1 cellular context compared by ENCODE assay signal in the genomic region with DNA sequence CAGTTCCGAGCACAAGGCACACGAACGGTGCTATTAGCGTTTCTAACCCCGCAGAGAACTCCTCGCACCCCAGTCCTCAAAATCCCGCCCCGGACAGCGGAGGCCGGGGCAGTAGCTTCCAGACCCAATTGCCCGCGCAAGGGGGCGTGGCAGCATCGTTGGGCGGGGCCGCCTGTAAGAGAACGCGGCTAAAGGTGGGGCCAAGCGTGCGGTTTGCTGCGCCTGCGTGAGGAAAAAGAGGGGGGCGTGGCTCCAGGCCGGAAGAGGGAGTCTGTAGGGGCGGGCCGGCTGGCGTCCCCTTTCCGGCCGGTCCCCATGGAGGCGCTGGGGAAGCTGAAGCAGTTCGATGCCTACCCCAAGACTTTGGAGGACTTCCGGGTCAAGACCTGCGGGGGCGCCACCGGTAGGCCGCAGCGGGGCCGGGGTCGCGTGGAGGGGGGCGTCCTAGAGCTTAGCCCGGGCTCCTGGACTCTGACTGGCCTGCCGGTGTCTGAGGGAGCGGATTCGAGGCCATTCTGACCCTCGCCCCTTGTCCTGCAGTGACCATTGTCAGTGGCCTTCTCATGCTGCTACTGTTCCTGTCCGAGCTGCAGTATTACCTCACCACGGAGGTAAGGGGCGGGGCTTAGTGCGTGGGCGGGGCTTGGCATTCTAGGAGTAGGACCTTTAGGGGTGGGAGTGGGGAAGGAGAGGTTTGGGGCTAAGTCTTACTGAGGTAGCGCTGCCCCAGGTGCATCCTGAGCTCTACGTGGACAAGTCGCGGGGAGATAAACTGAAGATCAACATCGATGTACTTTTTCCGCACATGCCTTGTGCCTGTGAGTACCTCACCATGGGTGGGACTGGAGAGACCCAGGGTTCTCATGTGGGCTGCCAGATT.
A peak's percentile ranks its signal among the peaks of the same experiment; 100 is the strongest.
TF ChIP-seq lines count a peak whose summit lies in the region.

A gene (plus strand): TSS at position 296 of the 880 bp plus-strand sequence. CDS start 20 bp downstream, at position 316.

TF ChIP-seq in HepG2, 621 proteins besides CTCF, POLR2A, EP300 and RAD21 (continued from another document and continues in another):
- TF ChIP-seq CBX2 (IDR thresholded peaks at IDR 0.05; ENCODE audit: low read depth, low read length) (no peak), CBX2 (CRISPR knock-in tag; IDR thresholded peaks at IDR 0.05; ENCODE audit: low read depth) (no peak), AGO1 (IDR thresholded peaks at IDR 0.05; ENCODE audit: low read depth, low read length, poor library complexity, severe bottlenecking) (peak; percentile 79), NFE2L2 (IDR thresholded peaks at IDR 0.05; ENCODE audit: low read length) (no peak), KAT7 (CRISPR knock-in tag; IDR thresholded peaks at IDR 0.05; ENCODE audit: borderline replicate concordance) (peak; percentile 76; the same call in 1 of the 2 replicates), ZNF761 (CRISPR knock-in tag; conservative IDR thresholded peaks at IDR 0.05) (peak; percentile 50; the same call in 1 of the 2 replicates), SSRP1 (CRISPR knock-in tag; IDR thresholded peaks at IDR 0.05) (no peak), ZNF253 (CRISPR knock-in tag; IDR thresholded peaks at IDR 0.05; ENCODE audit: borderline replicate concordance) (peak; percentile 37; the same call in 1 of the 2 replicates), TBP (CRISPR knock-in tag; IDR thresholded peaks at IDR 0.05) (0 out of 2 replicates have a peak, but pooled peaks have one; percentile 43), ZNF24 (IDR thresholded peaks at IDR 0.05) (no peak), TAF15 (IDR thresholded peaks at IDR 0.05; ENCODE audit: low read depth, low read length, poor library complexity, severe bottlenecking) (peak; percentile 98)
- TF ChIP-seq, protein P1, sequence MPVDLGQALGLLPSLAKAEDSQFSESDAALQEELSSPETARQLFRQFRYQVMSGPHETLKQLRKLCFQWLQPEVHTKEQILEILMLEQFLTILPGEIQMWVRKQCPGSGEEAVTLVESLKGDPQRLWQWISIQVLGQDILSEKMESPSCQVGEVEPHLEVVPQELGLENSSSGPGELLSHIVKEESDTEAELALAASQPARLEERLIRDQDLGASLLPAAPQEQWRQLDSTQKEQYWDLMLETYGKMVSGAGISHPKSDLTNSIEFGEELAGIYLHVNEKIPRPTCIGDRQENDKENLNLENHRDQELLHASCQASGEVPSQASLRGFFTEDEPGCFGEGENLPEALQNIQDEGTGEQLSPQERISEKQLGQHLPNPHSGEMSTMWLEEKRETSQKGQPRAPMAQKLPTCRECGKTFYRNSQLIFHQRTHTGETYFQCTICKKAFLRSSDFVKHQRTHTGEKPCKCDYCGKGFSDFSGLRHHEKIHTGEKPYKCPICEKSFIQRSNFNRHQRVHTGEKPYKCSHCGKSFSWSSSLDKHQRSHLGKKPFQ (CRISPR knock-in tag; IDR thresholded peaks at IDR 0.05; ENCODE audit: insufficient replicate concordance): peak; percentile 86
- TF ChIP-seq, protein P2, sequence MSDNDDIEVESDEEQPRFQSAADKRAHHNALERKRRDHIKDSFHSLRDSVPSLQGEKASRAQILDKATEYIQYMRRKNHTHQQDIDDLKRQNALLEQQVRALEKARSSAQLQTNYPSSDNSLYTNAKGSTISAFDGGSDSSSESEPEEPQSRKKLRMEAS (IDR thresholded peaks at IDR 0.05): peak; percentile 87
- TF ChIP-seq, protein P3, sequence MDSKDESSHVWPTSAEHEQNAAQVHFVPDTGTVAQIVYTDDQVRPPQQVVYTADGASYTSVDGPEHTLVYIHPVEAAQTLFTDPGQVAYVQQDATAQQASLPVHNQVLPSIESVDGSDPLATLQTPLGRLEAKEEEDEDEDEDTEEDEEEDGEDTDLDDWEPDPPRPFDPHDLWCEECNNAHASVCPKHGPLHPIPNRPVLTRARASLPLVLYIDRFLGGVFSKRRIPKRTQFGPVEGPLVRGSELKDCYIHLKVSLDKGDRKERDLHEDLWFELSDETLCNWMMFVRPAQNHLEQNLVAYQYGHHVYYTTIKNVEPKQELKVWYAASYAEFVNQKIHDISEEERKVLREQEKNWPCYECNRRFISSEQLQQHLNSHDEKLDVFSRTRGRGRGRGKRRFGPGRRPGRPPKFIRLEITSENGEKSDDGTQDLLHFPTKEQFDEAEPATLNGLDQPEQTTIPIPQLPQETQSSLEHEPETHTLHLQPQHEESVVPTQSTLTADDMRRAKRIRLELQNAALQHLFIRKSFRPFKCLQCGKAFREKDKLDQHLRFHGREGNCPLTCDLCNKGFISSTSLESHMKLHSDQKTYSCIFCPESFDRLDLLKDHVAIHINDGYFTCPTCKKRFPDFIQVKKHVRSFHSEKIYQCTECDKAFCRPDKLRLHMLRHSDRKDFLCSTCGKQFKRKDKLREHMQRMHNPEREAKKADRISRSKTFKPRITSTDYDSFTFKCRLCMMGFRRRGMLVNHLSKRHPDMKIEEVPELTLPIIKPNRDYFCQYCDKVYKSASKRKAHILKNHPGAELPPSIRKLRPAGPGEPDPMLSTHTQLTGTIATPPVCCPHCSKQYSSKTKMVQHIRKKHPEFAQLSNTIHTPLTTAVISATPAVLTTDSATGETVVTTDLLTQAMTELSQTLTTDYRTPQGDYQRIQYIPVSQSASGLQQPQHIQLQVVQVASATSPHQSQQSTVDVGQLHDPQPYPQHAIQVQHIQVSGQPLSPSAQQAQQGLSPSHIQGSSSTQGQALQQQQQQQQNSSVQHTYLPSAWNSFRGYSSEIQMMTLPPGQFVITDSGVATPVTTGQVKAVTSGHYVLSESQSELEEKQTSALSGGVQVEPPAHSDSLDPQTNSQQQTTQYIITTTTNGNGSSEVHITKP (CRISPR knock-in tag; IDR thresholded peaks at IDR 0.05; ENCODE audit: low read depth): no peak
- TF ChIP-seq, protein P4, sequence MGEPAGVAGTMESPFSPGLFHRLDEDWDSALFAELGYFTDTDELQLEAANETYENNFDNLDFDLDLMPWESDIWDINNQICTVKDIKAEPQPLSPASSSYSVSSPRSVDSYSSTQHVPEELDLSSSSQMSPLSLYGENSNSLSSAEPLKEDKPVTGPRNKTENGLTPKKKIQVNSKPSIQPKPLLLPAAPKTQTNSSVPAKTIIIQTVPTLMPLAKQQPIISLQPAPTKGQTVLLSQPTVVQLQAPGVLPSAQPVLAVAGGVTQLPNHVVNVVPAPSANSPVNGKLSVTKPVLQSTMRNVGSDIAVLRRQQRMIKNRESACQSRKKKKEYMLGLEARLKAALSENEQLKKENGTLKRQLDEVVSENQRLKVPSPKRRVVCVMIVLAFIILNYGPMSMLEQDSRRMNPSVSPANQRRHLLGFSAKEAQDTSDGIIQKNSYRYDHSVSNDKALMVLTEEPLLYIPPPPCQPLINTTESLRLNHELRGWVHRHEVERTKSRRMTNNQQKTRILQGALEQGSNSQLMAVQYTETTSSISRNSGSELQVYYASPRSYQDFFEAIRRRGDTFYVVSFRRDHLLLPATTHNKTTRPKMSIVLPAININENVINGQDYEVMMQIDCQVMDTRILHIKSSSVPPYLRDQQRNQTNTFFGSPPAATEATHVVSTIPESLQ (CRISPR knock-in tag; conservative IDR thresholded peaks at IDR 0.05): 0 out of 2 replicates have a peak, but pooled peaks have one; percentile 38
- TF ChIP-seq, protein P5, sequence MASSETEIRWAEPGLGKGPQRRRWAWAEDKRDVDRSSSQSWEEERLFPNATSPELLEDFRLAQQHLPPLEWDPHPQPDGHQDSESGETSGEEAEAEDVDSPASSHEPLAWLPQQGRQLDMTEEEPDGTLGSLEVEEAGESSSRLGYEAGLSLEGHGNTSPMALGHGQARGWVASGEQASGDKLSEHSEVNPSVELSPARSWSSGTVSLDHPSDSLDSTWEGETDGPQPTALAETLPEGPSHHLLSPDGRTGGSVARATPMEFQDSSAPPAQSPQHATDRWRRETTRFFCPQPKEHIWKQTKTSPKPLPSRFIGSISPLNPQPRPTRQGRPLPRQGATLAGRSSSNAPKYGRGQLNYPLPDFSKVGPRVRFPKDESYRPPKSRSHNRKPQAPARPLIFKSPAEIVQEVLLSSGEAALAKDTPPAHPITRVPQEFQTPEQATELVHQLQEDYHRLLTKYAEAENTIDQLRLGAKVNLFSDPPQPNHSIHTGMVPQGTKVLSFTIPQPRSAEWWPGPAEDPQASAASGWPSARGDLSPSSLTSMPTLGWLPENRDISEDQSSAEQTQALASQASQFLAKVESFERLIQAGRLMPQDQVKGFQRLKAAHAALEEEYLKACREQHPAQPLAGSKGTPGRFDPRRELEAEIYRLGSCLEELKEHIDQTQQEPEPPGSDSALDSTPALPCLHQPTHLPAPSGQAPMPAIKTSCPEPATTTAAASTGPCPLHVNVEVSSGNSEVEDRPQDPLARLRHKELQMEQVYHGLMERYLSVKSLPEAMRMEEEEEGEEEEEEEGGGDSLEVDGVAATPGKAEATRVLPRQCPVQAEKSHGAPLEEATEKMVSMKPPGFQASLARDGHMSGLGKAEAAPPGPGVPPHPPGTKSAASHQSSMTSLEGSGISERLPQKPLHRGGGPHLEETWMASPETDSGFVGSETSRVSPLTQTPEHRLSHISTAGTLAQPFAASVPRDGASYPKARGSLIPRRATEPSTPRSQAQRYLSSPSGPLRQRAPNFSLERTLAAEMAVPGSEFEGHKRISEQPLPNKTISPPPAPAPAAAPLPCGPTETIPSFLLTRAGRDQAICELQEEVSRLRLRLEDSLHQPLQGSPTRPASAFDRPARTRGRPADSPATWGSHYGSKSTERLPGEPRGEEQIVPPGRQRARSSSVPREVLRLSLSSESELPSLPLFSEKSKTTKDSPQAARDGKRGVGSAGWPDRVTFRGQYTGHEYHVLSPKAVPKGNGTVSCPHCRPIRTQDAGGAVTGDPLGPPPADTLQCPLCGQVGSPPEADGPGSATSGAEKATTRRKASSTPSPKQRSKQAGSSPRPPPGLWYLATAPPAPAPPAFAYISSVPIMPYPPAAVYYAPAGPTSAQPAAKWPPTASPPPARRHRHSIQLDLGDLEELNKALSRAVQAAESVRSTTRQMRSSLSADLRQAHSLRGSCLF (CRISPR knock-in tag; IDR thresholded peaks at IDR 0.05; ENCODE audit: borderline replicate concordance): no peak
- TF ChIP-seq, protein P6, sequence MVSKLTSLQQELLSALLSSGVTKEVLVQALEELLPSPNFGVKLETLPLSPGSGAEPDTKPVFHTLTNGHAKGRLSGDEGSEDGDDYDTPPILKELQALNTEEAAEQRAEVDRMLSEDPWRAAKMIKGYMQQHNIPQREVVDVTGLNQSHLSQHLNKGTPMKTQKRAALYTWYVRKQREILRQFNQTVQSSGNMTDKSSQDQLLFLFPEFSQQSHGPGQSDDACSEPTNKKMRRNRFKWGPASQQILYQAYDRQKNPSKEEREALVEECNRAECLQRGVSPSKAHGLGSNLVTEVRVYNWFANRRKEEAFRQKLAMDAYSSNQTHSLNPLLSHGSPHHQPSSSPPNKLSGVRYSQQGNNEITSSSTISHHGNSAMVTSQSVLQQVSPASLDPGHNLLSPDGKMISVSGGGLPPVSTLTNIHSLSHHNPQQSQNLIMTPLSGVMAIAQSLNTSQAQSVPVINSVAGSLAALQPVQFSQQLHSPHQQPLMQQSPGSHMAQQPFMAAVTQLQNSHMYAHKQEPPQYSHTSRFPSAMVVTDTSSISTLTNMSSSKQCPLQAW (CRISPR knock-in tag; IDR thresholded peaks at IDR 0.05): peak; percentile 74
- TF ChIP-seq, protein P7, sequence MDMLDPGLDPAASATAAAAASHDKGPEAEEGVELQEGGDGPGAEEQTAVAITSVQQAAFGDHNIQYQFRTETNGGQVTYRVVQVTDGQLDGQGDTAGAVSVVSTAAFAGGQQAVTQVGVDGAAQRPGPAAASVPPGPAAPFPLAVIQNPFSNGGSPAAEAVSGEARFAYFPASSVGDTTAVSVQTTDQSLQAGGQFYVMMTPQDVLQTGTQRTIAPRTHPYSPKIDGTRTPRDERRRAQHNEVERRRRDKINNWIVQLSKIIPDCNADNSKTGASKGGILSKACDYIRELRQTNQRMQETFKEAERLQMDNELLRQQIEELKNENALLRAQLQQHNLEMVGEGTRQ (IDR thresholded peaks at IDR 0.05; ENCODE audit: low read depth, low read length): no peak
- TF ChIP-seq, protein P7 (CRISPR knock-in tag; IDR thresholded peaks at IDR 0.05; ENCODE audit: borderline replicate concordance): peak; percentile 50; the same call in 1 of the 2 replicates
- TF ChIP-seq, protein P8, sequence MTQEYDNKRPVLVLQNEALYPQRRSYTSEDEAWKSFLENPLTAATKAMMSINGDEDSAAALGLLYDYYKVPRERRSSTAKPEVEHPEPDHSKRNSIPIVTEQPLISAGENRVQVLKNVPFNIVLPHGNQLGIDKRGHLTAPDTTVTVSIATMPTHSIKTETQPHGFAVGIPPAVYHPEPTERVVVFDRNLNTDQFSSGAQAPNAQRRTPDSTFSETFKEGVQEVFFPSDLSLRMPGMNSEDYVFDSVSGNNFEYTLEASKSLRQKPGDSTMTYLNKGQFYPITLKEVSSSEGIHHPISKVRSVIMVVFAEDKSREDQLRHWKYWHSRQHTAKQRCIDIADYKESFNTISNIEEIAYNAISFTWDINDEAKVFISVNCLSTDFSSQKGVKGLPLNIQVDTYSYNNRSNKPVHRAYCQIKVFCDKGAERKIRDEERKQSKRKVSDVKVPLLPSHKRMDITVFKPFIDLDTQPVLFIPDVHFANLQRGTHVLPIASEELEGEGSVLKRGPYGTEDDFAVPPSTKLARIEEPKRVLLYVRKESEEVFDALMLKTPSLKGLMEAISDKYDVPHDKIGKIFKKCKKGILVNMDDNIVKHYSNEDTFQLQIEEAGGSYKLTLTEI (CRISPR knock-in tag; conservative IDR thresholded peaks at IDR 0.05): no peak
- TF ChIP-seq, protein P9, sequence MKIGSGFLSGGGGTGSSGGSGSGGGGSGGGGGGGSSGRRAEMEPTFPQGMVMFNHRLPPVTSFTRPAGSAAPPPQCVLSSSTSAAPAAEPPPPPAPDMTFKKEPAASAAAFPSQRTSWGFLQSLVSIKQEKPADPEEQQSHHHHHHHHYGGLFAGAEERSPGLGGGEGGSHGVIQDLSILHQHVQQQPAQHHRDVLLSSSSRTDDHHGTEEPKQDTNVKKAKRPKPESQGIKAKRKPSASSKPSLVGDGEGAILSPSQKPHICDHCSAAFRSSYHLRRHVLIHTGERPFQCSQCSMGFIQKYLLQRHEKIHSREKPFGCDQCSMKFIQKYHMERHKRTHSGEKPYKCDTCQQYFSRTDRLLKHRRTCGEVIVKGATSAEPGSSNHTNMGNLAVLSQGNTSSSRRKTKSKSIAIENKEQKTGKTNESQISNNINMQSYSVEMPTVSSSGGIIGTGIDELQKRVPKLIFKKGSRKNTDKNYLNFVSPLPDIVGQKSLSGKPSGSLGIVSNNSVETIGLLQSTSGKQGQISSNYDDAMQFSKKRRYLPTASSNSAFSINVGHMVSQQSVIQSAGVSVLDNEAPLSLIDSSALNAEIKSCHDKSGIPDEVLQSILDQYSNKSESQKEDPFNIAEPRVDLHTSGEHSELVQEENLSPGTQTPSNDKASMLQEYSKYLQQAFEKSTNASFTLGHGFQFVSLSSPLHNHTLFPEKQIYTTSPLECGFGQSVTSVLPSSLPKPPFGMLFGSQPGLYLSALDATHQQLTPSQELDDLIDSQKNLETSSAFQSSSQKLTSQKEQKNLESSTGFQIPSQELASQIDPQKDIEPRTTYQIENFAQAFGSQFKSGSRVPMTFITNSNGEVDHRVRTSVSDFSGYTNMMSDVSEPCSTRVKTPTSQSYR (CRISPR knock-in tag; IDR thresholded peaks at IDR 0.05; ENCODE audit: borderline replicate concordance): peak; percentile 36; the same call in 1 of the 2 replicates
